Comparison of ENCODE assay signal across 8 cellular contexts in genomic region chr2:189179607-189179979, GRCh38. TPM values are rescaled to one million over a fixed set of nuclear protein-coding genes. Genes with fewer than 3 reads are reported as not detected.
A peak's percentile ranks its signal among the peaks of the same experiment; 100 is the strongest.
DNase-seq lines count a peak whose midpoint lies in the region; ATAC-seq and TF ChIP-seq lines count a peak whose summit lies in the region.

Gene COL5A2, minus strand, starts transcription at chr2:189179761. Its CDS starts 157 bp downstream, at chr2:189179604.

- no peaks in the 10 kb centered on the region for H3K27me3 ChIP-seq in heart left ventricle
- no peaks in the 10 kb centered on the region for H3K27me3 ChIP-seq in prostate gland (replicated peaks; ENCODE audit: insufficient read depth)
- H3K27me3 ChIP-seq in PC-9 (ENCODE audit: insufficient read depth, low read depth): no peaks in the 10 kb centered on the region

- CTCF ChIA-PET in PC-9 (lab: Charles Lee): no interaction called here

- no peak within 1 kb of the TSS for H3K4me2 ChIP-seq in PC-9

- no peaks in the 10 kb centered on the region for H3K9me2 ChIP-seq in PC-9 (ENCODE audit: insufficient read depth)

- WGBS in heart left ventricle, 4 donors: 12 to 20% (median 14%) methylated on average over 5 of the region's 5 CpGs
- WGBS in prostate gland: 5% methylated on average over 5 of the region's 5 CpGs

- H3K36me3 Mint-ChIP-seq in activated naive CD8-positive, alpha-beta T cell treated with anti-CD3 and anti-CD28 coated beads for 36 hours: no peaks in the 10 kb centered on the region

- peaks cover 0 to 8% (median 0%) of the 10 kb centered on the region in 12 donors for H3K9me3 ChIP-seq in heart left ventricle
- no peaks in the 10 kb centered on the region for H3K9me3 ChIP-seq in prostate gland
- no peaks in the 10 kb centered on the region for H3K9me3 ChIP-seq in PC-9 (ENCODE audit: insufficient read depth, low read depth)

- H2AFZ ChIP-seq in PC-9: no peak within 1 kb of the TSS

- H3K79me2 ChIP-seq in PC-9 (ENCODE audit: low read depth): no peaks in the 10 kb centered on the region

- H3K27ac ChIP-seq in heart left ventricle (peak within 1 kb of the TSS; percentile 48 to 83 (median 72)), prostate gland (peak within 1 kb of the TSS; percentile 2 to 53), PC-9 (no peak within 1 kb of the TSS)

- BruUV-seq in PC-9 (replicated peaks; lab: Mats Ljungman, UMichigan): no TSS peak

- H3K4me3 Mint-ChIP-seq in activated naive CD8-positive, alpha-beta T cell treated with anti-CD3 and anti-CD28 coated beads for 36 hours: peak within 1 kb of the TSS; percentile 22

- TF ChIP-seq POLR2A in heart left ventricle (IDR thresholded peaks at IDR 0.05): peak in 1 of 2 donors; percentile 27
- TF ChIP-seq POLR2A in prostate gland (IDR thresholded peaks at IDR 0.05): no peak

- ATAC-seq in heart left ventricle: peak; percentile 56 to 89 (median 89)

- no peak for TF ChIP-seq CTCF in heart left ventricle (IDR thresholded peaks at IDR 0.05)
- no peak for TF ChIP-seq CTCF in prostate gland (IDR thresholded peaks at IDR 0.05)
- no peak for TF ChIP-seq CTCF in PC-9 (conservative IDR thresholded peaks at IDR 0.05)

- H3K27ac Mint-ChIP-seq in activated naive CD8-positive, alpha-beta T cell treated with anti-CD3 and anti-CD28 coated beads for 36 hours: no peak within 1 kb of the TSS

- H3K27me3 Mint-ChIP-seq in activated naive CD8-positive, alpha-beta T cell treated with anti-CD3 and anti-CD28 coated beads for 36 hours: peaks cover 35% of the 10 kb centered on the region

- H3K4me1 Mint-ChIP-seq in activated naive CD8-positive, alpha-beta T cell treated with anti-CD3 and anti-CD28 coated beads for 36 hours: peaks cover 9% of the 10 kb centered on the region

- intact Hi-C loops in heart left ventricle (cut with DNase I) (loop anchor here in 3 of 10 donors (5.0 to 10.0 kb wide), 3 partner anchors 62 to 105 kb away; no protein-coding TSS in a partner anchor), prostate gland (cut with DNase I) (loop anchor here (5.0 kb wide), 1 partner anchor 62 kb away; no protein-coding TSS in a partner anchor), PC-9 (cut with micrococcal nuclease; ENCODE audit: unreplicated experiment) (no loop called here)

- H3K9me3 Mint-ChIP-seq in activated naive CD8-positive, alpha-beta T cell treated with anti-CD3 and anti-CD28 coated beads for 36 hours: no peaks in the 10 kb centered on the region

- DNase-seq in GM04504 (ENCODE audit: low read depth) (peak; percentile 87), heart left ventricle (peak; percentile 29 to 61 (median 37)), prostate gland (ENCODE audit: low spot score) (no peak), PC-9 (no peak), KG1 (lab: John Stamatoyannopoulos, UW) (no peak), SIG-M5 (lab: John Stamatoyannopoulos, UW) (no peak)
- no peak for DNase-seq in activated naive CD8-positive, alpha-beta T cell treated with anti-CD3 and anti-CD28 coated beads for 36 hours
- no peak for DNase-seq in activated CD8-positive, alpha-beta memory T cell treated with anti-CD3 and anti-CD28 coated beads for 24 hours

- no peaks in the 10 kb centered on the region for H3F3A ChIP-seq in PC-9 (ENCODE audit: insufficient read depth, low read depth)

- no peaks in the 10 kb centered on the region for H4K20me1 ChIP-seq in PC-9 (ENCODE audit: insufficient read depth)

- peak within 1 kb of the TSS; percentile 5 to 75 (median 54) for H3K4me3 ChIP-seq in heart left ventricle
- peak within 1 kb of the TSS; percentile 25 to 27 for H3K4me3 ChIP-seq in prostate gland
- H3K4me3 ChIP-seq in PC-9: no peak within 1 kb of the TSS

- POLR2A ChIA-PET in PC-9 (lab: Charles Lee; ENCODE audit: unreplicated experiment): no interaction called here

- no peaks in the 10 kb centered on the region for H3K36me3 ChIP-seq in heart left ventricle
- H3K36me3 ChIP-seq in prostate gland: no peaks in the 10 kb centered on the region
- H3K36me3 ChIP-seq in PC-9 (ENCODE audit: low read depth): no peaks in the 10 kb centered on the region

- H3K4me1 ChIP-seq in heart left ventricle (peaks cover 0 to 6% (median 0%) of the 10 kb centered on the region in 12 donors), prostate gland (replicated peaks) (no peaks in the 10 kb centered on the region), PC-9 (replicated peaks; ENCODE audit: insufficient read depth) (no peaks in the 10 kb centered on the region)

RNA-seq across cellular contexts. Expression of gene COL5A2, which starts in this region (rescaled TPM):
- total RNA-seq in activated naive CD8-positive, alpha-beta T cell treated with anti-CD3 and anti-CD28 coated beads for 36 hours: 1 to 10 TPM; 3.1 to 3.3 TPM
- total RNA-seq in heart left ventricle (10 to 100 TPM in 5 of 9 donors, 1 to 10 TPM in 4; 7.2 to 61.1 (median 12.4) TPM), prostate gland (10 to 100 TPM in 1 of 2 donors, 1 to 10 TPM in 1; 8.2 to 17.6 TPM), PC-9 (2021) (0.35 and 0.55 TPM in 2 replicates)
- polyA plus RNA-seq in heart left ventricle: 10 to 100 TPM in 1 of 2 donors, 1 to 10 TPM in 1; 4.4 to 22.0 TPM

Comparison
In these comparisons a context has a peak if more than half of its experiments do, and no peak if none do; other contexts are left out.
1. DNase-seq: peak in GM04504 (single experiment) and heart left ventricle (5 of 5); none in activated naive CD8-positive, alpha-beta T cell treated with anti-CD3 and anti-CD28 coated beads for 36 hours (single experiment), prostate gland (single experiment), PC-9 (0 of 2), activated CD8-positive, alpha-beta memory T cell treated with anti-CD3 and anti-CD28 coated beads for 24 hours (single experiment), KG1 (single experiment) and SIG-M5 (single experiment).